17 cellular contexts compared by ENCODE assay signal in the genomic region with DNA sequence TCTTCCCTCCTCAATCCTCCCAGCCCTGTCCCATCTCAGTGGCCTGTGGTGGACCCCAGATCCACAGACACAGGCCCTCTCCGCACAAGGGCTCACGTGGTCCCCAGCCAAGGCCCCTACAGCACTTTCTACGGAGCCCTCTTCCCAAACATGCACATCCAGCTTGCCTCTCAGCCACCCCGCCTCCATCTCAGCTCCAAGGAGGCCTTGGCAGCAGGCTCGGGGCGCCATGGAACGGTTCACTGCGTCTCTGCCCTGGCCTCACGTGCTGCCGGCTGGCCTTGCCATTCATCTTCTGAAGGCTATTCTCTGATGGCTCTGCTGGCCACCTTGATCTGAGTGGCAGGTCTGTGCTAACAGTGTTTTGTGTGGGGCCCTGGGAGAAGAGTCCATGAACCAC. TPM values are rescaled to one million over a fixed set of nuclear protein-coding genes. Genes with fewer than 3 reads are reported as not detected.
"Had no signal": no experiment of that assay in that cellular context is flagged by ENCODE, and none has a peak within 500 bp of the region (broad histone marks: within the 10 kb centered on the region; RNA-seq: fewer than 3 reads in every experiment).

No MANE protein-coding gene starts in this region.

- H3K36me3 ChIP-seq: esophagus muscularis mucosa, heart left ventricle, neutrophil, stomach, thoracic aorta, upper lobe of left lung, vagina had no signal

- ATAC-seq: heart left ventricle, left colon, sciatic nerve had no signal

- H3K4me1 ChIP-seq: esophagus muscularis mucosa, heart left ventricle, stomach, upper lobe of left lung, vagina had no signal

- DNase-seq: effector memory CD4-positive, alpha-beta T cell; heart left ventricle; hippocampal formation; left colon; mesendoderm; naive B cell; stimulated activated CD4-positive, alpha-beta T cell treated with anti-CD3 and anti-CD28 coated beads, Interleukin-2, amount 100 ng/mL, for 24 hours; stimulated activated naive CD4-positive, alpha-beta T cell; stomach had no signal

- FAIRE-seq: endometrium had no signal

- H3K4me3 Mint-ChIP-seq: naive B cell had no signal

- H3K4me3 ChIP-seq: esophagus muscularis mucosa, heart left ventricle, stomach, thoracic aorta, upper lobe of left lung, vagina had no signal

- H3K27ac ChIP-seq: esophagus muscularis mucosa, heart left ventricle, neutrophil, stomach, thoracic aorta, upper lobe of left lung, vagina had no signal

- H3K4me1 Mint-ChIP-seq: naive B cell had no signal

- H3K27me3 ChIP-seq: esophagus muscularis mucosa, heart left ventricle, neutrophil, upper lobe of left lung, vagina had no signal

- H3K9me3 ChIP-seq: esophagus muscularis mucosa, heart left ventricle, neutrophil, stomach, thoracic aorta, upper lobe of left lung, vagina had no signal

RNA-seq across cellular contexts. Expression of a gene that starts 33.0 kb away (rescaled TPM):
- total RNA-seq: lung microvascular endothelial cell, vagina had no signal
